26 cellular contexts compared by ENCODE assay signal in the genomic region with DNA sequence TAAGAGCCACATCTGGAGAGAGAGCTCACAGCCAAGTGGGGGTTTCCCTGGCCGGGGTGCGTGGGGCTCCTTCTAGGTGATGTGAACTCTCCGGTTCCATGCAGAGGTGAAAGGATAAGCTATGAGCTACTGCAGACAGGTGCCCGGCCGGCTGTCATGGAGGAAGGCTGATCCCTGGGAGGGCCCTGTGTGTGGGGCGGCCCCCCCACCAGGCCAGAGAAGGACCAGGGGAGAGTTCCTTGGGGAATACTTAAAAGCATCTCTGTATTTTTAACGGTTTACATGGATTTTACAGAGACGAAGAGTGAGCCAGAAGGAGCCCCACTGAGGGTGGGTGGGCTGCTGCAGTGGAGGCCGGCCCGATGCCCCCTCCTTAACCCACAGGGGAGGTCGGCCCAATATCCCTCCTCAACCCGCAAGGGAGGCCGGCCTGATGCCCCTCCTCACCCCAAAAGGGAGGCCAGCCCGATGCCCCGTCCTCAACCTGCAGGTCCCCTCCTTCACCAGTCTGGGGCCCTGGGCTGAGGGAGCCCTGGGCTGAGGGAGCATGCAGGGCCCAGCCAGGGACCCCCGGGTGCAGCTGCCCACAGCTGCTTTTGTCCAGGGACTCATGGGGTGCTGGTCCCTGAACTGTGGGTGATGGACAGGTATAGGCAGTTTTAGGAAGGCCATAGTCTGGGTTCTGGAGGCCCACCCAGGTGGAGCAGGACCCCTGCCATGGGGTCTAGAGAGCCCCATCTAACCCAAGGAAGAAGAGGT.
"Had no signal": no experiment of that assay in that cellular context is flagged by ENCODE, and none has a peak within 500 bp of the region (broad histone marks: within the 10 kb centered on the region; RNA-seq: fewer than 3 reads in every experiment).

No MANE protein-coding gene starts in this region.

- H3K27me3 ChIP-seq: MG63 had no signal

- H3K36me3 ChIP-seq: MG63, SJSA1 had no signal

- H3K27ac ChIP-seq: SJSA1 had no signal

- H3K4me3 ChIP-seq: MG63, SJSA1 had no signal

- ATAC-seq: activated CD8-positive, alpha-beta memory T cell treated with anti-CD3 and anti-CD28 coated beads, Interleukin-2, amount 10 ng/mL, durations not matched to agents 7 days and 5 days; activated naive CD4-positive, alpha-beta T cell treated with anti-CD3 and anti-CD28 coated beads, Interleukin-2, amount 50 U/mL, for 72 hours; activated naive CD8-positive, alpha-beta T cell treated with anti-CD3 and anti-CD28 coated beads, Interleukin-2, amount 50 U/mL, for 24 hours; Panc1; SK-N-SH treated with all-trans-retinoic acid at 6 μM for 48 hours; WTC11 had no signal

- H3K9me3 ChIP-seq: MG63 had no signal

- DNase-seq: activated CD4-positive, alpha-beta T cell treated with anti-CD3 and anti-CD28 coated beads for 48 hours; activated CD4-positive, alpha-beta T cell treated with anti-CD3 and anti-CD28 coated beads, Interleukin-2, amount 50 U/mL, for 4 hours; activated CD4-positive, CD25-positive, alpha-beta regulatory T cell treated with anti-CD3 and anti-CD28 coated beads, Interleukin-2, amount 50 U/mL, for 72 hours; activated CD8-positive, alpha-beta memory T cell treated with anti-CD3 and anti-CD28 coated beads, Interleukin-2, amount 10 ng/mL, durations not matched to agents 7 days and 5 days; activated effector memory CD4-positive, alpha-beta T cell treated with Interleukin-2 at 50 U/mL for 16 hours; activated naive CD4-positive, alpha-beta T cell treated with Interleukin-2 at 50 U/mL for 16 hours; activated naive CD8-positive, alpha-beta T cell treated with anti-CD3 and anti-CD28 coated beads, Interleukin-2, amount 50 U/mL, for 24 hours; activated T-cell treated with anti-CD3 and anti-CD28 coated beads, Interleukin-2, amount 50 U/mL, for 24 hours; amniotic stem cell; MG63; MV-4-11; NCI-H1092 treated with DMSO at 0.1 percent for 48 hours; NCI-H1417 treated with DMSO at 0.1 percent for 48 hours; NCI-H1694; NCI-H2029; NCI-H345; NCI-H510A; NCI-H526 treated with DMSO at 0.1 percent for 48 hours; NCI-H82; RPMI8226; SHP77 had no signal
